ENCODE assay signal across 1 cellular context in the genomic region with DNA sequence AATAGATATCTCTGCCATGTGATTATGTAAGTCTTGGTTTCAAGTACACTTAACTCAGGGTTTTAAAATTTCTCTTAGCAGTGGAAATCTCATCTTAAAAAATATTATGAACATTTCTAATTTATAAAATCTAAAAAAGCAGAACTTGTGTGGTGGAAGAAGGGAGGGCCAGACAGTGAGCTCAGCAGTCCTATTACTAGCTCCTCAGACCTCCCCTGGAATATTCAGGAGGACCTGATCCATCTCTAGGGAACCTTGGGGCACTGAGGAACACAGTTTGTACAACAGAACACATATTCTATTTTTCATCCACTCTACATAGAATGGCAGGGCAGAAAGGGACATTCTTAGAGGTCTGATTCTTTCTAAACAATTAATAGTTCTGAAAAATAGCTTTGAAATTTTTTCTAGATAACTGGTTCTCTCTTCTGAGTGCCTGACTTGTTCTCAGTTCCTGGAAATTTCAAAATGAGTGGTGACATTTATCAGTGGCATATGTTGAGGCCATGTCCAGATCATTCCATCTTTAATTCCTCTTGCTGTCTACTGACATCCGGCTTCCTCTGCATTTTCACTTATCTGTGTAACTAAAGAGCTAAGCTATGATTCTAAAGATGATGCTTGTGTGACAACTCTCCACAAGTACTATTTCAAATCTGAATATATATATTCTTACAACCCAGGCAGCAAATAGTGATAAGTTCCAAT.
TF ChIP-seq lines count a peak whose summit lies in the region.

No MANE protein-coding gene starts in this region.

TF ChIP-seq in K562, 482 proteins besides CTCF, POLR2A, EP300 and RAD21 (continued from another document and continues in another):
- TF ChIP-seq, protein P1, sequence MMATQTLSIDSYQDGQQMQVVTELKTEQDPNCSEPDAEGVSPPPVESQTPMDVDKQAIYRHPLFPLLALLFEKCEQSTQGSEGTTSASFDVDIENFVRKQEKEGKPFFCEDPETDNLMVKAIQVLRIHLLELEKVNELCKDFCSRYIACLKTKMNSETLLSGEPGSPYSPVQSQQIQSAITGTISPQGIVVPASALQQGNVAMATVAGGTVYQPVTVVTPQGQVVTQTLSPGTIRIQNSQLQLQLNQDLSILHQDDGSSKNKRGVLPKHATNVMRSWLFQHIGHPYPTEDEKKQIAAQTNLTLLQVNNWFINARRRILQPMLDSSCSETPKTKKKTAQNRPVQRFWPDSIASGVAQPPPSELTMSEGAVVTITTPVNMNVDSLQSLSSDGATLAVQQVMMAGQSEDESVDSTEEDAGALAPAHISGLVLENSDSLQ (IDR thresholded peaks at IDR 0.05), result peak; percentile 55; the same call in 1 of the 2 replicates
- TF ChIP-seq, protein P2, sequence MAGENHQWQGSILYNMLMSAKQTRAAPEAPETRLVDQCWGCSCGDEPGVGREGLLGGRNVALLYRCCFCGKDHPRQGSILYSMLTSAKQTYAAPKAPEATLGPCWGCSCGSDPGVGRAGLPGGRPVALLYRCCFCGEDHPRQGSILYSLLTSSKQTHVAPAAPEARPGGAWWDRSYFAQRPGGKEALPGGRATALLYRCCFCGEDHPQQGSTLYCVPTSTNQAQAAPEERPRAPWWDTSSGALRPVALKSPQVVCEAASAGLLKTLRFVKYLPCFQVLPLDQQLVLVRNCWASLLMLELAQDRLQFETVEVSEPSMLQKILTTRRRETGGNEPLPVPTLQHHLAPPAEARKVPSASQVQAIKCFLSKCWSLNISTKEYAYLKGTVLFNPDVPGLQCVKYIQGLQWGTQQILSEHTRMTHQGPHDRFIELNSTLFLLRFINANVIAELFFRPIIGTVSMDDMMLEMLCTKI (IDR thresholded peaks at IDR 0.05; ENCODE audit: partially characterized antibody), result no peak
- no peak for TF ChIP-seq NR2C1 (IDR thresholded peaks at IDR 0.05)
- TF ChIP-seq NR2C1 (tag; IDR thresholded peaks at IDR 0.05), result no peak
- no peak for TF ChIP-seq ESRRB (CRISPR knock-in tag; IDR thresholded peaks at IDR 0.05; ENCODE audit: borderline replicate concordance)
- no peak for TF ChIP-seq ZNF311 (CRISPR knock-in tag; IDR thresholded peaks at IDR 0.05)
- TF ChIP-seq SMARCE1 (IDR thresholded peaks at IDR 0.05), result peak; percentile 72; the same call in 1 of the 2 replicates
- TF ChIP-seq, protein P3, sequence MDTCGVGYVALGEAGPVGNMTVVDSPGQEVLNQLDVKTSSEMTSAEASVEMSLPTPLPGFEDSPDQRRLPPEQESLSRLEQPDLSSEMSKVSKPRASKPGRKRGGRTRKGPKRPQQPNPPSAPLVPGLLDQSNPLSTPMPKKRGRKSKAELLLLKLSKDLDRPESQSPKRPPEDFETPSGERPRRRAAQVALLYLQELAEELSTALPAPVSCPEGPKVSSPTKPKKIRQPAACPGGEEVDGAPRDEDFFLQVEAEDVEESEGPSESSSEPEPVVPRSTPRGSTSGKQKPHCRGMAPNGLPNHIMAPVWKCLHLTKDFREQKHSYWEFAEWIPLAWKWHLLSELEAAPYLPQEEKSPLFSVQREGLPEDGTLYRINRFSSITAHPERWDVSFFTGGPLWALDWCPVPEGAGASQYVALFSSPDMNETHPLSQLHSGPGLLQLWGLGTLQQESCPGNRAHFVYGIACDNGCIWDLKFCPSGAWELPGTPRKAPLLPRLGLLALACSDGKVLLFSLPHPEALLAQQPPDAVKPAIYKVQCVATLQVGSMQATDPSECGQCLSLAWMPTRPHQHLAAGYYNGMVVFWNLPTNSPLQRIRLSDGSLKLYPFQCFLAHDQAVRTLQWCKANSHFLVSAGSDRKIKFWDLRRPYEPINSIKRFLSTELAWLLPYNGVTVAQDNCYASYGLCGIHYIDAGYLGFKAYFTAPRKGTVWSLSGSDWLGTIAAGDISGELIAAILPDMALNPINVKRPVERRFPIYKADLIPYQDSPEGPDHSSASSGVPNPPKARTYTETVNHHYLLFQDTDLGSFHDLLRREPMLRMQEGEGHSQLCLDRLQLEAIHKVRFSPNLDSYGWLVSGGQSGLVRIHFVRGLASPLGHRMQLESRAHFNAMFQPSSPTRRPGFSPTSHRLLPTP (IDR thresholded peaks at IDR 0.05; ENCODE audit: borderline replicate concordance, extremely low read depth, insufficient read length), result no peak
- peak; percentile 77 for TF ChIP-seq STAT5A (IDR thresholded peaks at IDR 0.05; ENCODE audit: borderline replicate concordance, low read length)
- TF ChIP-seq LEF1 (IDR thresholded peaks at IDR 0.05), result 0 out of 2 replicates have a peak, but pooled peaks have one; percentile 38
- TF ChIP-seq SRF (CRISPR knock-in tag; IDR thresholded peaks at IDR 0.05), result no peak
- no peak for TF ChIP-seq ZNF785 (CRISPR knock-in tag; IDR thresholded peaks at IDR 0.05)
- peak; percentile 44 for TF ChIP-seq CCNT2 (IDR thresholded peaks at IDR 0.05; ENCODE audit: borderline replicate concordance, extremely low read depth, insufficient read length, low read depth, low read length)
- peak in 1 of 2 experiments; percentile 71; a peak in 1 of 4 replicates for TF ChIP-seq RCOR1 (IDR thresholded peaks at IDR 0.05; ENCODE audit: borderline replicate concordance in 1 of 2, low read depth in 2 of 2, low read length in 2 of 2)
- TF ChIP-seq ETV5 (CRISPR knock-in tag; IDR thresholded peaks at IDR 0.05; ENCODE audit: low read depth), result peak; percentile 73; the same call in 1 of the 2 replicates
- peak; percentile 65 for TF ChIP-seq CBFA2T2 (conservative IDR thresholded peaks at IDR 0.05)
- TF ChIP-seq, protein P4, sequence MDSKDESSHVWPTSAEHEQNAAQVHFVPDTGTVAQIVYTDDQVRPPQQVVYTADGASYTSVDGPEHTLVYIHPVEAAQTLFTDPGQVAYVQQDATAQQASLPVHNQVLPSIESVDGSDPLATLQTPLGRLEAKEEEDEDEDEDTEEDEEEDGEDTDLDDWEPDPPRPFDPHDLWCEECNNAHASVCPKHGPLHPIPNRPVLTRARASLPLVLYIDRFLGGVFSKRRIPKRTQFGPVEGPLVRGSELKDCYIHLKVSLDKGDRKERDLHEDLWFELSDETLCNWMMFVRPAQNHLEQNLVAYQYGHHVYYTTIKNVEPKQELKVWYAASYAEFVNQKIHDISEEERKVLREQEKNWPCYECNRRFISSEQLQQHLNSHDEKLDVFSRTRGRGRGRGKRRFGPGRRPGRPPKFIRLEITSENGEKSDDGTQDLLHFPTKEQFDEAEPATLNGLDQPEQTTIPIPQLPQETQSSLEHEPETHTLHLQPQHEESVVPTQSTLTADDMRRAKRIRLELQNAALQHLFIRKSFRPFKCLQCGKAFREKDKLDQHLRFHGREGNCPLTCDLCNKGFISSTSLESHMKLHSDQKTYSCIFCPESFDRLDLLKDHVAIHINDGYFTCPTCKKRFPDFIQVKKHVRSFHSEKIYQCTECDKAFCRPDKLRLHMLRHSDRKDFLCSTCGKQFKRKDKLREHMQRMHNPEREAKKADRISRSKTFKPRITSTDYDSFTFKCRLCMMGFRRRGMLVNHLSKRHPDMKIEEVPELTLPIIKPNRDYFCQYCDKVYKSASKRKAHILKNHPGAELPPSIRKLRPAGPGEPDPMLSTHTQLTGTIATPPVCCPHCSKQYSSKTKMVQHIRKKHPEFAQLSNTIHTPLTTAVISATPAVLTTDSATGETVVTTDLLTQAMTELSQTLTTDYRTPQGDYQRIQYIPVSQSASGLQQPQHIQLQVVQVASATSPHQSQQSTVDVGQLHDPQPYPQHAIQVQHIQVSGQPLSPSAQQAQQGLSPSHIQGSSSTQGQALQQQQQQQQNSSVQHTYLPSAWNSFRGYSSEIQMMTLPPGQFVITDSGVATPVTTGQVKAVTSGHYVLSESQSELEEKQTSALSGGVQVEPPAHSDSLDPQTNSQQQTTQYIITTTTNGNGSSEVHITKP (IDR thresholded peaks at IDR 0.05; ENCODE audit: partially characterized antibody), result peak; percentile 35
- TF ChIP-seq ETV1 (tag; conservative IDR thresholded peaks at IDR 0.05; ENCODE audit: low read depth), result peak; percentile 78
- peak; percentile 83 for TF ChIP-seq CBFA2T3 (IDR thresholded peaks at IDR 0.05)
- TF ChIP-seq, protein P5, sequence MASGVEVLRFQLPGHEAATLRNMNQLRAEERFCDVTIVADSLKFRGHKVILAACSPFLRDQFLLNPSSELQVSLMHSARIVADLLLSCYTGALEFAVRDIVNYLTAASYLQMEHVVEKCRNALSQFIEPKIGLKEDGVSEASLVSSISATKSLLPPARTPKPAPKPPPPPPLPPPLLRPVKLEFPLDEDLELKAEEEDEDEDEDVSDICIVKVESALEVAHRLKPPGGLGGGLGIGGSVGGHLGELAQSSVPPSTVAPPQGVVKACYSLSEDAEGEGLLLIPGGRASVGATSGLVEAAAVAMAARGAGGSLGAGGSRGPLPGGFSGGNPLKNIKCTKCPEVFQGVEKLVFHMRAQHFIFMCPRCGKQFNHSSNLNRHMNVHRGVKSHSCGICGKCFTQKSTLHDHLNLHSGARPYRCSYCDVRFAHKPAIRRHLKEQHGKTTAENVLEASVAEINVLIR (CRISPR knock-in tag; IDR thresholded peaks at IDR 0.05), result no peak
- TF ChIP-seq SMARCA4 (IDR thresholded peaks at IDR 0.05), result peak; percentile 80
- peak; percentile 80 for TF ChIP-seq TCF3 (CRISPR knock-in tag; IDR thresholded peaks at IDR 0.05)
- TF ChIP-seq ZNF133 (CRISPR knock-in tag; IDR thresholded peaks at IDR 0.05), result no peak
- TF ChIP-seq PHTF2 (CRISPR knock-in tag; IDR thresholded peaks at IDR 0.05), result no peak
- TF ChIP-seq TAL1 (IDR thresholded peaks at IDR 0.05), result peak; percentile 52; the same call in 1 of the 2 replicates
- TF ChIP-seq TBL1XR1 (IDR thresholded peaks at IDR 0.05; ENCODE audit: low read length in 2 of 2), result peak in 1 of 2 experiments; percentile 35; a peak in 1 of 4 replicates
- TF ChIP-seq, protein P6, sequence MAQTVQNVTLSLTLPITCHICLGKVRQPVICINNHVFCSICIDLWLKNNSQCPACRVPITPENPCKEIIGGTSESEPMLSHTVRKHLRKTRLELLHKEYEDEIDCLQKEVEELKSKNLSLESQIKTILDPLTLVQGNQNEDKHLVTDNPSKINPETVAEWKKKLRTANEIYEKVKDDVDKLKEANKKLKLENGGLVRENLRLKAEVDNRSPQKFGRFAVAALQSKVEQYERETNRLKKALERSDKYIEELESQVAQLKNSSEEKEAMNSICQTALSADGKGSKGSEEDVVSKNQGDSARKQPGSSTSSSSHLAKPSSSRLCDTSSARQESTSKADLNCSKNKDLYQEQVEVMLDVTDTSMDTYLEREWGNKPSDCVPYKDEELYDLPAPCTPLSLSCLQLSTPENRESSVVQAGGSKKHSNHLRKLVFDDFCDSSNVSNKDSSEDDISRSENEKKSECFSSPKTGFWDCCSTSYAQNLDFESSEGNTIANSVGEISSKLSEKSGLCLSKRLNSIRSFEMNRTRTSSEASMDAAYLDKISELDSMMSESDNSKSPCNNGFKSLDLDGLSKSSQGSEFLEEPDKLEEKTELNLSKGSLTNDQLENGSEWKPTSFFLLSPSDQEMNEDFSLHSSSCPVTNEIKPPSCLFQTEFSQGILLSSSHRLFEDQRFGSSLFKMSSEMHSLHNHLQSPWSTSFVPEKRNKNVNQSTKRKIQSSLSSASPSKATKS (CRISPR knock-in tag; IDR thresholded peaks at IDR 0.05), result no peak
- TF ChIP-seq RNF2 (IDR thresholded peaks at IDR 0.05), result no peak
- 0 out of 4 replicates have a peak, but pooled peaks of 1 of the 2 experiments have one; percentile 17 for TF ChIP-seq HDAC1 (IDR thresholded peaks at IDR 0.05)
- TF ChIP-seq, protein P7, sequence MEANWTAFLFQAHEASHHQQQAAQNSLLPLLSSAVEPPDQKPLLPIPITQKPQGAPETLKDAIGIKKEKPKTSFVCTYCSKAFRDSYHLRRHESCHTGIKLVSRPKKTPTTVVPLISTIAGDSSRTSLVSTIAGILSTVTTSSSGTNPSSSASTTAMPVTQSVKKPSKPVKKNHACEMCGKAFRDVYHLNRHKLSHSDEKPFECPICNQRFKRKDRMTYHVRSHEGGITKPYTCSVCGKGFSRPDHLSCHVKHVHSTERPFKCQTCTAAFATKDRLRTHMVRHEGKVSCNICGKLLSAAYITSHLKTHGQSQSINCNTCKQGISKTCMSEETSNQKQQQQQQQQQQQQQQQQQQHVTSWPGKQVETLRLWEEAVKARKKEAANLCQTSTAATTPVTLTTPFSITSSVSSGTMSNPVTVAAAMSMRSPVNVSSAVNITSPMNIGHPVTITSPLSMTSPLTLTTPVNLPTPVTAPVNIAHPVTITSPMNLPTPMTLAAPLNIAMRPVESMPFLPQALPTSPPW (CRISPR knock-in tag; IDR thresholded peaks at IDR 0.05), result peak; percentile 48
- TF ChIP-seq, protein P8, sequence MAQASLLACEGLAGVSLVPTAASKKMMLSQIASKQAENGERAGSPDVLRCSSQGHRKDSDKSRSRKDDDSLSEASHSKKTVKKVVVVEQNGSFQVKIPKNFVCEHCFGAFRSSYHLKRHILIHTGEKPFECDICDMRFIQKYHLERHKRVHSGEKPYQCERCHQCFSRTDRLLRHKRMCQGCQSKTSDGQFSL (CRISPR knock-in tag; IDR thresholded peaks at IDR 0.05), result no peak
- TF ChIP-seq, protein P8 (tag; IDR thresholded peaks at IDR 0.05), result no peak
- peak; percentile 90 for TF ChIP-seq MEIS2 (IDR thresholded peaks at IDR 0.05; ENCODE audit: partially characterized antibody)
- TF ChIP-seq, protein P9, sequence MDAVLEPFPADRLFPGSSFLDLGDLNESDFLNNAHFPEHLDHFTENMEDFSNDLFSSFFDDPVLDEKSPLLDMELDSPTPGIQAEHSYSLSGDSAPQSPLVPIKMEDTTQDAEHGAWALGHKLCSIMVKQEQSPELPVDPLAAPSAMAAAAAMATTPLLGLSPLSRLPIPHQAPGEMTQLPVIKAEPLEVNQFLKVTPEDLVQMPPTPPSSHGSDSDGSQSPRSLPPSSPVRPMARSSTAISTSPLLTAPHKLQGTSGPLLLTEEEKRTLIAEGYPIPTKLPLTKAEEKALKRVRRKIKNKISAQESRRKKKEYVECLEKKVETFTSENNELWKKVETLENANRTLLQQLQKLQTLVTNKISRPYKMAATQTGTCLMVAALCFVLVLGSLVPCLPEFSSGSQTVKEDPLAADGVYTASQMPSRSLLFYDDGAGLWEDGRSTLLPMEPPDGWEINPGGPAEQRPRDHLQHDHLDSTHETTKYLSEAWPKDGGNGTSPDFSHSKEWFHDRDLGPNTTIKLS (IDR thresholded peaks at IDR 0.05; ENCODE audit: borderline replicate concordance, low read depth), result 0 out of 2 replicates have a peak, but pooled peaks have one; percentile 23
- TF ChIP-seq DPF2 (IDR thresholded peaks at IDR 0.05), result peak; percentile 81
- peak; percentile 69; the same call in 1 of the 2 replicates for TF ChIP-seq TEAD4 (IDR thresholded peaks at IDR 0.05; ENCODE audit: low read length)
- no peak for TF ChIP-seq TEAD4 (CRISPR knock-in tag; IDR thresholded peaks at IDR 0.05; ENCODE audit: borderline replicate concordance)
- TF ChIP-seq CBX2 (IDR thresholded peaks at IDR 0.05; ENCODE audit: insufficient read depth, low read length, poor library complexity, severe bottlenecking), result no peak
